In genomic region chr7:23277359-23277989, GRCh38 we compare ENCODE assay signal across 8 cellular contexts. TPM values are rescaled to one million over a fixed set of nuclear protein-coding genes. Genes with fewer than 3 reads are reported as not detected.
DNase-seq lines count a peak whose midpoint lies in the region; ATAC-seq and FAIRE-seq lines count a peak whose summit lies in the region.

No MANE protein-coding gene starts in this region.

- peak; percentile 18 to 31 for ATAC-seq in activated T-cell treated with anti-CD3 and anti-CD28 coated beads, Interleukin-2, amount 50 U/mL, for 72 hours (replicated peaks in 1 of 2)
- ATAC-seq in HG03354 (IDR thresholded peaks at IDR 0.05; ENCODE audit: poor library complexity, severe bottlenecking, unreplicated experiment) (peak; percentile 34), right cardiac atrium (peak; percentile 22 to 58)

- H3K4me1 ChIP-seq in adipocyte (ENCODE audit: control insufficient read depth, insufficient read depth, low read length) (no peaks in the 10 kb centered on the region), right cardiac atrium (ENCODE audit: control insufficient read depth, insufficient read depth, low read length) (no peaks in the 10 kb centered on the region), small intestine (ENCODE audit: control insufficient read depth in 2 of 2, insufficient read depth in 1 of 2, low read depth in 1 of 2, low read length in 1 of 2) (no peaks in the 10 kb centered on the region)

- H3K4me3 Mint-ChIP-seq in activated T-cell treated with anti-CD3 and anti-CD28 coated beads, Interleukin-2, amount 50 U/mL, for 72 hours, result no peak overlapping the region
- H3K4me3 Mint-ChIP-seq in activated T-cell treated with anti-CD3 and anti-CD28 coated beads, Interleukin-2, amount 50 U/mL, for 24 hours, result no peak overlapping the region

- H3K4me1 Mint-ChIP-seq in activated T-cell treated with anti-CD3 and anti-CD28 coated beads, Interleukin-2, amount 50 U/mL, for 72 hours (ENCODE audit: low read depth), result peaks cover 7% of the 10 kb centered on the region
- H3K4me1 Mint-ChIP-seq in activated T-cell treated with anti-CD3 and anti-CD28 coated beads, Interleukin-2, amount 50 U/mL, for 24 hours (ENCODE audit: low read depth), result peaks cover 12% of the 10 kb centered on the region

- H3K27me3 Mint-ChIP-seq in activated T-cell treated with anti-CD3 and anti-CD28 coated beads, Interleukin-2, amount 50 U/mL, for 72 hours (ENCODE audit: low read depth), result peaks cover 5% of the 10 kb centered on the region
- H3K27me3 Mint-ChIP-seq in activated T-cell treated with anti-CD3 and anti-CD28 coated beads, Interleukin-2, amount 50 U/mL, for 24 hours, result no peaks in the 10 kb centered on the region

- H3K9me3 ChIP-seq in adipocyte (ENCODE audit: control insufficient read depth, low read length), result no peaks in the 10 kb centered on the region
- no peaks in the 10 kb centered on the region for H3K9me3 ChIP-seq in right cardiac atrium (ENCODE audit: control insufficient read depth, low read length)
- no peaks in the 10 kb centered on the region for H3K9me3 ChIP-seq in small intestine (ENCODE audit: control insufficient read depth, low read depth)

- DNase-seq in activated T-cell treated with anti-CD3 and anti-CD28 coated beads, Interleukin-2, amount 50 U/mL, for 72 hours, result peak; percentile 25 to 52
- no peak for DNase-seq in activated T-cell treated with anti-CD3 and anti-CD28 coated beads, Interleukin-2, amount 50 U/mL, for 24 hours
- DNase-seq in NCI-H526 treated with DMSO at 0.1 percent for 48 hours (lab: John Stamatoyannopoulos, UW) (peak; percentile 44), adipocyte (ENCODE audit: low read depth) (peak; percentile 87), right cardiac atrium (no peak), small intestine (peak; percentile 77)
- DNase-seq in activated CD4-positive, CD25-positive, alpha-beta regulatory T cell (lab: John Stamatoyannopoulos, UW), result no peak

- 37% methylated on average over 6 of the region's 6 CpGs for WGBS in right cardiac atrium
- 31 to 33% (median 33%) methylated on average over 6 of the region's 6 CpGs for WGBS in small intestine, 3 donors

- intact Hi-C loops in right cardiac atrium (cut with DNase I), result loop anchor here in 1 of 4 donors (5.0 to 10.0 kb wide), 2 partner anchors 185 to 437 kb away; partner anchors contain the start of gene STK31

- no peaks in the 10 kb centered on the region for H3K27me3 ChIP-seq in adipocyte (replicated peaks; ENCODE audit: control insufficient read depth, insufficient read depth, low read length)
- H3K27me3 ChIP-seq in right cardiac atrium (ENCODE audit: control insufficient read depth, insufficient read depth), result no peaks in the 10 kb centered on the region
- no peaks in the 10 kb centered on the region for H3K27me3 ChIP-seq in small intestine (ENCODE audit: control insufficient read depth in 2 of 2, insufficient read depth in 2 of 2, low read length in 2 of 2)

- H3K27ac ChIP-seq in right cardiac atrium (ENCODE audit: low read length), result no peak overlapping the region
- H3K27ac ChIP-seq in small intestine (ENCODE audit: low read depth in 1 of 2, low read length in 1 of 2), result no peak overlapping the region

- no peak overlapping the region for H3K9ac ChIP-seq in adipocyte (ENCODE audit: low read length)

- peak overlapping the region; percentile 9 for H3K27ac Mint-ChIP-seq in activated T-cell treated with anti-CD3 and anti-CD28 coated beads, Interleukin-2, amount 50 U/mL, for 72 hours
- no peak overlapping the region for H3K27ac Mint-ChIP-seq in activated T-cell treated with anti-CD3 and anti-CD28 coated beads, Interleukin-2, amount 50 U/mL, for 24 hours

- peaks cover 31% of the 10 kb centered on the region for H3K36me3 ChIP-seq in adipocyte (ENCODE audit: control insufficient read depth, insufficient read depth, low read length, severe bottlenecking)
- H3K36me3 ChIP-seq in small intestine (ENCODE audit: control insufficient read depth in 2 of 2, insufficient read depth in 2 of 2, low read length in 2 of 2), result no peaks in the 10 kb centered on the region

- H3K4me3 ChIP-seq in adipocyte (ENCODE audit: low read length), result no peak overlapping the region
- no peak overlapping the region for H3K4me3 ChIP-seq in right cardiac atrium (ENCODE audit: low read length)
- H3K4me3 ChIP-seq in small intestine (ENCODE audit: low read depth in 1 of 2, low read length in 2 of 2), result no peak overlapping the region

- H3K36me3 Mint-ChIP-seq in activated T-cell treated with anti-CD3 and anti-CD28 coated beads, Interleukin-2, amount 50 U/mL, for 72 hours (ENCODE audit: insufficient read depth in 2 of 2), result no peaks in the 10 kb centered on the region
- H3K36me3 Mint-ChIP-seq in activated T-cell treated with anti-CD3 and anti-CD28 coated beads, Interleukin-2, amount 50 U/mL, for 24 hours (ENCODE audit: low read depth), result no peaks in the 10 kb centered on the region

- no peaks in the 10 kb centered on the region for H3K9me3 Mint-ChIP-seq in activated T-cell treated with anti-CD3 and anti-CD28 coated beads, Interleukin-2, amount 50 U/mL, for 72 hours
- no peaks in the 10 kb centered on the region for H3K9me3 Mint-ChIP-seq in activated T-cell treated with anti-CD3 and anti-CD28 coated beads, Interleukin-2, amount 50 U/mL, for 24 hours

- no peak for FAIRE-seq in small intestine (lab: Jason Lieb, UNC)

RNA-seq across cellular contexts. Expression of gene MALSU1, which starts 21.7 kb away (rescaled TPM):
- total RNA-seq in activated T-cell treated with anti-CD3 and anti-CD28 coated beads, Interleukin-2, amount 50 U/mL, for 72 hours, result 10 to 100 TPM; 62.6 to 63.8 TPM
- total RNA-seq in right cardiac atrium, result 10 to 100 TPM; 64.6 to 80.7 (median 70.2) TPM
- polyA plus RNA-seq in right cardiac atrium, result 68.4 TPM
- 10 to 100 TPM; 35.3 to 42.7 (median 37.0) TPM for polyA plus RNA-seq in small intestine

RNA-seq across cellular contexts. Expression of gene GPNMB, which starts 30.9 kb away (rescaled TPM):
- 1 to 10 TPM in 1 of 2 donors, under 1 TPM in 1; 0.88 to 1.1 TPM for total RNA-seq in activated T-cell treated with anti-CD3 and anti-CD28 coated beads, Interleukin-2, amount 50 U/mL, for 72 hours
- total RNA-seq in right cardiac atrium, result 100 to 1,000 TPM; 130 to 246 (median 191) TPM
- polyA plus RNA-seq in right cardiac atrium (113 TPM), small intestine (10 to 100 TPM in 2 of 3 donors, 1 to 10 TPM in 1; 1.6 to 27.0 (median 10.8) TPM)

Comparison
In these comparisons a context has a peak if more than half of its experiments do, and no peak if none do; other contexts are left out.
1. DNase-seq: peak in activated T-cell treated with anti-CD3 and anti-CD28 coated beads, Interleukin-2, amount 50 U/mL, for 72 hours (2 of 2), NCI-H526 treated with DMSO at 0.1 percent for 48 hours (single experiment), adipocyte (single experiment) and small intestine (single experiment); none in activated T-cell treated with anti-CD3 and anti-CD28 coated beads, Interleukin-2, amount 50 U/mL, for 24 hours (single experiment), right cardiac atrium (0 of 3) and activated CD4-positive, CD25-positive, alpha-beta regulatory T cell (0 of 4).
2. RNA of gene GPNMB, which starts 30.9 kb away (total RNA-seq): 130 to 246 TPM in right cardiac atrium; 0.88 to 1.1 TPM in activated T-cell treated with anti-CD3 and anti-CD28 coated beads, Interleukin-2, amount 50 U/mL, for 72 hours; every median in the first group is over 10 times any median in the second.
3. Peak in every context shown above with its lines, with median percentiles within 50 percentile points of each other: ATAC-seq.